ENCODE assay signal across 1 cellular context in the genomic region with DNA sequence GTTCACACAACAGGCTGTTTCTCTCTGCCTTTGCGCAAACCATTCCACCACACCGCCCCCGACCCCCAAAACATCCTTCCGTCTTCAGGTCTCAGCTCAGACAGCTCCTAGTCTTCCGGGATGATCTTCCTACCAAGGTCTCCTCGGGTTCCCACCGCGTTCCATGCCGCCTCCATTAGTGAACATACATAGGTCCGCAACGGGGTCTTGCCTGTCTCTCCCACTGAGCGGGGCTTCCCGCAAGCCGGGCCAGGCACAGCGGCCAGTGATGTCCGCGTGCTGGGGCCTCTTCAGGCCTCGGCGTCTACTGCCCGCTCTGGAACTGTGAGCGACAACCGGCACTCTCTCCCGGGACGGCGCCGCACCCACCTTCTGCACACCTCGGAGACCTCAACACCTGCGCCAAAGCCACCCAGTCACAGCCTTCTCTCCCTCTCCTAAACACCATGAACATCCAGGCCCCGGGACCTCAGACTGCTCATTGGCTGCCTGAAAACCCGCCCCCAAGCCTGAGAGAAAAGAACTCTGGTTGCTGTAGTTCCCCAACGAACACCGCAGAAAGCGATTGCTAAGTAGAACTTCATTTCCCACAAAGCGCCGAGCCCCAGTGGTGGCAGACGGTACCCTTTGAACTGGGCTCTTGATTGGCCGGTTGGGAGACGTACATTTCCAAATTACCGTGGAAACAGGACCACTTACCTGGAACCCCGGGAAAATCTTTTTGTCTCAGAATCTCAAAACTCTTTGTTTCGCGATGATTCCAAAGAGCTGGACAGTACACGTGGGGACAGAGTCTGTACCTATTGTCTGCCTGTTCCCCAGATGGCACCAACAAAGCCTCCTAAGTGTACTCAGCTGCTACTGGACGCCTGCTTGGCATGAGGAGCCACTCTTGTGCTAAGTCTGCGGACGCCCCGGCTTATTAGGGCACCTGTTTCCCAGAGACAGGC.
A peak's percentile ranks its signal among the peaks of the same experiment; 100 is the strongest.
TF ChIP-seq lines count a peak whose summit lies in the region.

No MANE protein-coding gene starts in this region.

TF ChIP-seq in HEK293, 187 proteins besides CTCF, POLR2A, EP300 and RAD21 (continued from another document and continues in another):
- TF ChIP-seq ZBTB10 (tag by site-specific recombination; IDR thresholded peaks at IDR 0.05) (peak; percentile 78), ZNF677 (tag by site-specific recombination; IDR thresholded peaks at IDR 0.05) (no peak), MYNN (tag by site-specific recombination; IDR thresholded peaks at IDR 0.05; ENCODE audit: borderline replicate concordance) (no peak; the same call in 1 of the 2 replicates), ZFHX2 (tag by site-specific recombination; conservative IDR thresholded peaks at IDR 0.05) (0 out of 2 replicates have a peak, but pooled peaks have one; percentile 7), ZSCAN18 (tag by site-specific recombination; IDR thresholded peaks at IDR 0.05) (no peak; the same call in none of the 2 replicates), TSHZ1 (tag by site-specific recombination; IDR thresholded peaks at IDR 0.05; ENCODE audit: borderline replicate concordance) (no peak), ZFP69B (tag by site-specific recombination; IDR thresholded peaks at IDR 0.05) (peak; percentile 73), ZNF335 (tag by site-specific recombination; conservative IDR thresholded peaks at IDR 0.05) (peak; percentile 100), ZNF146 (tag by site-specific recombination; IDR thresholded peaks at IDR 0.05) (no peak; the same call in 1 of the 2 replicates), ZSCAN4 (tag by site-specific recombination; IDR thresholded peaks at IDR 0.05) (no peak; the same call in 1 of the 2 replicates), ZNF768 (tag by site-specific recombination; IDR thresholded peaks at IDR 0.05) (no peak), ZNF558 (tag by site-specific recombination; IDR thresholded peaks at IDR 0.05) (no peak), ZXDB (tag by site-specific recombination; IDR thresholded peaks at IDR 0.05) (peak; percentile 86), KLF10 (tag by site-specific recombination; IDR thresholded peaks at IDR 0.05) (peak; percentile 97), ZNF274 (IDR thresholded peaks at IDR 0.05; ENCODE audit: low read length) (no peak), ZNF274 (tag by site-specific recombination; IDR thresholded peaks at IDR 0.05; ENCODE audit: borderline replicate concordance) (no peak), ZNF513 (tag by site-specific recombination; IDR thresholded peaks at IDR 0.05) (no peak), ZNF341 (tag by site-specific recombination; IDR thresholded peaks at IDR 0.05; ENCODE audit: low read depth) (peak; percentile 24; the same call in 1 of the 2 replicates), PRDM1 (tag by site-specific recombination; IDR thresholded peaks at IDR 0.05) (no peak), OSR2 (tag by site-specific recombination; IDR thresholded peaks at IDR 0.05) (no peak), ZNF600 (tag by site-specific recombination; IDR thresholded peaks at IDR 0.05) (peak; percentile 97), ELK4 (IDR thresholded peaks at IDR 0.05; ENCODE audit: borderline replicate concordance, low read depth, low read length) (no peak), ZNF394 (tag by site-specific recombination; IDR thresholded peaks at IDR 0.05; ENCODE audit: borderline replicate concordance) (no peak), TRIM28 (IDR thresholded peaks at IDR 0.05; ENCODE audit: borderline replicate concordance, low read length) (peak; percentile 35; the same call in 1 of the 2 replicates), ZNF37A (tag by site-specific recombination; IDR thresholded peaks at IDR 0.05) (no peak), ZNF24 (tag by site-specific recombination; IDR thresholded peaks at IDR 0.05) (no peak), ZNF366 (tag by site-specific recombination; conservative IDR thresholded peaks at IDR 0.05) (0 out of 2 replicates have a peak, but pooled peaks have one; percentile 6), ZNF266 (tag by site-specific recombination; IDR thresholded peaks at IDR 0.05; ENCODE audit: low read depth) (no peak), ZNF510 (tag by site-specific recombination; IDR thresholded peaks at IDR 0.05; ENCODE audit: insufficient replicate concordance) (no peak), ZNF112 (tag by site-specific recombination; IDR thresholded peaks at IDR 0.05) (no peak), ZNF549 (tag by site-specific recombination; IDR thresholded peaks at IDR 0.05) (no peak), SP3 (tag by site-specific recombination; IDR thresholded peaks at IDR 0.05) (peak; percentile 95), ZNF23 (tag by site-specific recombination; IDR thresholded peaks at IDR 0.05; ENCODE audit: borderline replicate concordance) (no peak)
- TF ChIP-seq, protein P1, sequence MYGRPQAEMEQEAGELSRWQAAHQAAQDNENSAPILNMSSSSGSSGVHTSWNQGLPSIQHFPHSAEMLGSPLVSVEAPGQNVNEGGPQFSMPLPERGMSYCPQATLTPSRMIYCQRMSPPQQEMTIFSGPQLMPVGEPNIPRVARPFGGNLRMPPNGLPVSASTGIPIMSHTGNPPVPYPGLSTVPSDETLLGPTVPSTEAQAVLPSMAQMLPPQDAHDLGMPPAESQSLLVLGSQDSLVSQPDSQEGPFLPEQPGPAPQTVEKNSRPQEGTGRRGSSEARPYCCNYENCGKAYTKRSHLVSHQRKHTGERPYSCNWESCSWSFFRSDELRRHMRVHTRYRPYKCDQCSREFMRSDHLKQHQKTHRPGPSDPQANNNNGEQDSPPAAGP (tag by site-specific recombination; IDR thresholded peaks at IDR 0.05): peak; percentile 66
- TF ChIP-seq, protein P2, sequence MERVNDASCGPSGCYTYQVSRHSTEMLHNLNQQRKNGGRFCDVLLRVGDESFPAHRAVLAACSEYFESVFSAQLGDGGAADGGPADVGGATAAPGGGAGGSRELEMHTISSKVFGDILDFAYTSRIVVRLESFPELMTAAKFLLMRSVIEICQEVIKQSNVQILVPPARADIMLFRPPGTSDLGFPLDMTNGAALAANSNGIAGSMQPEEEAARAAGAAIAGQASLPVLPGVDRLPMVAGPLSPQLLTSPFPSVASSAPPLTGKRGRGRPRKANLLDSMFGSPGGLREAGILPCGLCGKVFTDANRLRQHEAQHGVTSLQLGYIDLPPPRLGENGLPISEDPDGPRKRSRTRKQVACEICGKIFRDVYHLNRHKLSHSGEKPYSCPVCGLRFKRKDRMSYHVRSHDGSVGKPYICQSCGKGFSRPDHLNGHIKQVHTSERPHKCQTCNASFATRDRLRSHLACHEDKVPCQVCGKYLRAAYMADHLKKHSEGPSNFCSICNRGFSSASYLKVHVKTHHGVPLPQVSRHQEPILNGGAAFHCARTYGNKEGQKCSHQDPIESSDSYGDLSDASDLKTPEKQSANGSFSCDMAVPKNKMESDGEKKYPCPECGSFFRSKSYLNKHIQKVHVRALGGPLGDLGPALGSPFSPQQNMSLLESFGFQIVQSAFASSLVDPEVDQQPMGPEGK (tag by site-specific recombination; IDR thresholded peaks at IDR 0.05): peak; percentile 57
- TF ChIP-seq, protein P3, sequence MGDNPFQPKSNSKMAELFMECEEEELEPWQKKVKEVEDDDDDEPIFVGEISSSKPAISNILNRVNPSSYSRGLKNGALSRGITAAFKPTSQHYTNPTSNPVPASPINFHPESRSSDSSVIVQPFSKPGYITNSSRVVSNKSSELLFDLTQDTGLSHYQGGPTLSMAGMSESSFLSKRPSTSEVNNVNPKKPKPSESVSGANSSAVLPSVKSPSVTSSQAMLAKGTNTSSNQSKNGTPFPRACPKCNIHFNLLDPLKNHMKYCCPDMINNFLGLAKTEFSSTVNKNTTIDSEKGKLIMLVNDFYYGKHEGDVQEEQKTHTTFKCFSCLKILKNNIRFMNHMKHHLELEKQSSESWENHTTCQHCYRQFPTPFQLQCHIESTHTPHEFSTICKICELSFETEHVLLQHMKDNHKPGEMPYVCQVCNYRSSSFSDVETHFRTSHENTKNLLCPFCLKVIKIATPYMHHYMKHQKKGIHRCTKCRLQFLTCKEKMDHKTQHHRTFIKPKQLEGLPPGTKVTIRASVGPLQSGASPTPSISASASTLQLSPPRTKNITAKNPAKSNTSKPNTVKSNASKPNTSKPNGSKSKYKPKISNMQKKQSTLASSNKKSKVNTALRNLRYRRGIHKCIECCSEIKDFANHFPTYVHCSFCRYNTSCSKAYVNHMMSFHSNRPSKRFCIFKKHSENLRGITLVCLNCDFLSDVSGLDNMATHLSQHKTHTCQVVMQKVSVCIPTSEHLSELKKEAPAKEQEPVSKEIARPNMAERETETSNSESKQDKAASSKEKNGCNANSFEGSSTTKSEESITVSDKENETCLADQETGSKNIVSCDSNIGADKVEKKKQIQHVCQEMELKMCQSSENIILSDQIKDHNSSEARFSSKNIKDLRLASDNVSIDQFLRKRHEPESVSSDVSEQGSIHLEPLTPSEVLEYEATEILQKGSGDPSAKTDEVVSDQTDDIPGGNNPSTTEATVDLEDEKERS (tag by site-specific recombination; IDR thresholded peaks at IDR 0.05): no peak
